Comparison of ENCODE assay signal across 5 cellular contexts in the genomic region with DNA sequence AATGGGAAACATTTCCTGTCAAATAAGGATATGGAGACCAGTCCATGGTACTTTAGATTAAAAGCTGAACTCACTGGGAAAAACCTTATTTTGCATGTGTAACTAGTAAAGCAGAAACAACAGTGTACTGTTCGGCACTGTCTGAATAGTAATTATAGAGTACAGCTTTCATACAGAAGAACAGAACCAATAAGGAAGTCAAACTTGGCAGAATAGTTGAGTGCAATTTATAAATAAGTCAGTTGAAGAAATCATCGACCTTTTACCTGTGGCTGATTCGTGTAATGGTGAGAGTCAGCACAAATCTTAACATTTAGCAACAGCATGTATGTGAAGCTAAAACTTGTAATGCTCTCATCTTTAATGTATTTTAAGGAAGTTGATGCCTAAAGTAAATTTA. TPM values are rescaled to one million over a fixed set of nuclear protein-coding genes. Genes with fewer than 3 reads are reported as not detected.
"Had no signal": no experiment of that assay in that cellular context is flagged by ENCODE, and none has a peak within 500 bp of the region (broad histone marks: within the 10 kb centered on the region; RNA-seq: fewer than 3 reads in every experiment).

No MANE protein-coding gene starts in this region.

RNA-seq across cellular contexts. Expression of gene CD8B, which starts 24.3 kb away (rescaled TPM):
- total RNA-seq: neural crest cell, osteoblast, smooth muscle cell, urinary bladder had no signal
- polyA plus RNA-seq: keratinocyte, smooth muscle cell had no signal
